8 cellular contexts compared by ENCODE assay signal in genomic region chr6:134640975-134641429, GRCh38.
DNase-seq lines count a peak whose midpoint lies in the region; ATAC-seq, FAIRE-seq and TF ChIP-seq lines count a peak whose summit lies in the region.

No MANE protein-coding gene starts in this region.

- H3K4me3 ChIP-seq in SJCRH30 (no peak overlapping the region), pancreas (no peak overlapping the region), tibial artery (no peak overlapping the region)

- peak; percentile 90 for ATAC-seq in GM21723 (IDR thresholded peaks at IDR 0.05; ENCODE audit: unreplicated experiment)
- ATAC-seq in pancreas = peak; percentile 86 to 97 (median 95)

- no peak overlapping the region for H3K27ac ChIP-seq in SJCRH30
- no peak overlapping the region for H3K27ac ChIP-seq in pancreas
- no peak overlapping the region for H3K27ac ChIP-seq in tibial artery

- H3K9me3 ChIP-seq in SJCRH30 (replicated peaks) = no peaks in the 10 kb centered on the region
- no peaks in the 10 kb centered on the region for H3K9me3 ChIP-seq in pancreas
- no peaks in the 10 kb centered on the region for H3K9me3 ChIP-seq in tibial artery

- intact Hi-C loops in pancreas (cut with DNase I) (loop anchor here in 1 of 3 donors (5.0 kb wide), 1 partner anchor 469 kb away; no protein-coding TSS in a partner anchor), tibial artery (cut with DNase I; ENCODE audit: low total_unique reads) (loop anchor here (1.0 to 10.0 kb wide), 2 partner anchors 184 to 467 kb away; no protein-coding TSS in a partner anchor)

- peak; percentile 76 for DNase-seq in DMS53 (lab: John Stamatoyannopoulos, UW)
- peak; percentile 77 to 84 for DNase-seq in Kasumi-1 (lab: John Stamatoyannopoulos, UW)
- peak; percentile 37 to 82 for DNase-seq in SJCRH30
- DNase-seq in activated naive CD4-positive, alpha-beta T cell (lab: John Stamatoyannopoulos, UW) = peak; percentile 36 to 60 (median 40)
- peak; percentile 60 for DNase-seq in germinal center (ENCODE audit: low spot score)
- DNase-seq in pancreas = peak; percentile 65 to 85 (median 74)
- peak; percentile 90 to 91 for DNase-seq in tibial artery

- H3K36me3 ChIP-seq in SJCRH30 = no peaks in the 10 kb centered on the region
- H3K36me3 ChIP-seq in pancreas = no peaks in the 10 kb centered on the region
- no peaks in the 10 kb centered on the region for H3K36me3 ChIP-seq in tibial artery

- TF ChIP-seq CTCF in pancreas (IDR thresholded peaks at IDR 0.05) = peak; percentile 84 to 93 (median 88)
- TF ChIP-seq CTCF in tibial artery (IDR thresholded peaks at IDR 0.05) = peak; percentile 89 to 95

- peak; percentile 78 for FAIRE-seq in pancreas (lab: Jason Lieb, UNC)

- H3K4me1 ChIP-seq in SJCRH30 = no peaks in the 10 kb centered on the region
- H3K4me1 ChIP-seq in pancreas = peaks cover 0 to 9% (median 0%) of the 10 kb centered on the region in 3 donors
- no peaks in the 10 kb centered on the region for H3K4me1 ChIP-seq in tibial artery

- 37% methylated on average over 1 of the region's 1 CpG for WGBS in pancreas, 2 donors

- peaks cover 6% of the 10 kb centered on the region; the same call in 1 of the 2 replicates for H3K27me3 ChIP-seq in SJCRH30
- no peaks in the 10 kb centered on the region for H3K27me3 ChIP-seq in pancreas
- no peaks in the 10 kb centered on the region for H3K27me3 ChIP-seq in tibial artery

Comparison
In these comparisons a context has a peak if more than half of its experiments do, and no peak if none do; other contexts are left out.
1. DNase-seq: peak in every context shown above with its lines; median percentile 90 in tibial artery; 80 in Kasumi-1; 76 in DMS53; 74 in pancreas; 60 in germinal center; 60 in SJCRH30; 40 in activated naive CD4-positive, alpha-beta T cell.